ENCODE assay signal across 9 cellular contexts in the genomic region with DNA sequence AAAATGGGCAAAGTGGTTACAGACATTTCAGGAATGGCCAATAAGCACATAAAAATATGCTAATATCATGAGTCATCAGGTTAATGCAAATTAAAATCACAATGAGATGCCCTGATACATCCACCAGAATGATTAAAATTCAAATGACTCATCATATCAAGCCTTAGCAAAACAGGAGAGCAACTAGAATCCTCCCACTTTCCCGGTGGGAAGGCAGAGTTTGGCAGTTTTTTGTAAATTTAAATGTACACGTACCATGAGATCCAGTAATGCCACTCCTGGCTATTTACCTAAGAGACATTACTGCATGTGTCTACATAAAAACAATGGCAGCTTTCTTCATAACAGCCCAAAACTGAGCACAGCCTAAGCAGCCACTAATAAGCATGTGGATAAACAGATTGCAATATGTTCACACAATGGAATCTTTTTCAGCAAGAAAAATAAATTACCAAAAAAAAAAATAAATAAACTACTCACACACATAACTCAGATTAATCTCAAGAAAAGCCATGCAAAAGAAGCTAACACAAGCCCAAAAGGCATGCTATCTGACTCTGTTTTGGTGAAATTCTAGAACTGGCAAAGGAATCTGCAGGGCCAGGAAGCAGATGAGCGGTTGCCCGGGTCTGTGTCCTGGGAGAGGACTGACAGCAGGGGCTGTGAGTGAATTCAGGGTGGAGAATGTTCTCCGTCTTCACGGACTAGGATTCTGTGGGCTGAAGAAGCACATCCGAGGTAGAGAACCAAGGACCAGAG. TPM values are rescaled to one million over a fixed set of nuclear protein-coding genes. Genes with fewer than 3 reads are reported as not detected.
DNase-seq lines count a peak whose midpoint lies in the region; ATAC-seq and TF ChIP-seq lines count a peak whose summit lies in the region.
"Had no signal": no experiment of that assay in that cellular context is flagged by ENCODE, and none has a peak within 500 bp of the region (broad histone marks: within the 10 kb centered on the region; RNA-seq: fewer than 3 reads in every experiment).

No MANE protein-coding gene starts in this region.

- in situ Hi-C loops in HAP-1 (cut with MboI; ENCODE audit: low sequenced_read_pairs) = no loop called here

- H3K27me3 ChIP-seq in HAP-1 (ENCODE audit: low read depth) (no peaks in the 10 kb centered on the region), skeletal muscle satellite cell (ENCODE audit: control insufficient read depth, insufficient read depth, low read length) (no peaks in the 10 kb centered on the region)

- H3K36me3 ChIP-seq in HAP-1 (replicated peaks) (no peaks in the 10 kb centered on the region), skeletal muscle satellite cell (ENCODE audit: insufficient read depth, low read length) (peaks cover 13% of the 10 kb centered on the region)

- H3K9me3 ChIP-seq in HAP-1 (peaks cover 8% of the 10 kb centered on the region), skeletal muscle satellite cell (replicated peaks; ENCODE audit: low read length) (no peaks in the 10 kb centered on the region)

- ATAC-seq in HG03139 (IDR thresholded peaks at IDR 0.05; ENCODE audit: unreplicated experiment) = no peak
- no peak for ATAC-seq in GM18907 (IDR thresholded peaks at IDR 0.05; ENCODE audit: unreplicated experiment)

- H3K4me1 ChIP-seq in HAP-1 (peaks cover 51% of the 10 kb centered on the region), skeletal muscle satellite cell (ENCODE audit: control insufficient read depth, insufficient read depth, low read length) (peaks cover 51% of the 10 kb centered on the region)

- peak overlapping the region; percentile 73 for H3K27ac ChIP-seq in RWPE1

- no peak overlapping the region for H3K4me3 ChIP-seq in HAP-1
- no peak overlapping the region for H3K4me3 ChIP-seq in fibroblast of mammary gland (ENCODE audit: control insufficient read depth, low read depth, low read length)
- H3K4me3 ChIP-seq in skeletal muscle satellite cell (ENCODE audit: low read length) = peak overlapping the region; percentile 11

- POLR2A ChIA-PET in RWPE1 (lab: Yijun Ruan, JAX; ENCODE audit: low non-redundant PET) = no interaction called here

- CTCF ChIA-PET in RWPE1 (lab: Yijun Ruan, JAX) = interaction anchor here (0.7 kb wide), 1 partner anchor 39 kb away, joined by 3 read pairs; no protein-coding TSS in a partner anchor

- H3K9ac ChIP-seq in skeletal muscle satellite cell (ENCODE audit: low read depth, low read length) = peak overlapping the region; percentile 57

- DNase-seq in HAP-1 (ENCODE audit: low spot score in 2 of 2) (peak; percentile 41 to 53), RWPE1 (ENCODE audit: low spot score) (peak; percentile 64), fibroblast of mammary gland (ENCODE audit: low read depth) (peak; percentile 94), islet precursor cell (no peak)
- no peak for DNase-seq in stimulated activated naive CD4-positive, alpha-beta T cell treated with Interleukin-2 at 50 U/mL for 16 hours (lab: John Stamatoyannopoulos, UW)
- DNase-seq: activated CD4-positive, alpha-beta T cell treated with anti-CD3 and anti-CD28 coated beads for 4 hours had no signal

- no peak for TF ChIP-seq CTCF in RWPE1 (conservative IDR thresholded peaks at IDR 0.05; ENCODE audit: low read depth)
- TF ChIP-seq CTCF in fibroblast of mammary gland (conservative IDR thresholded peaks at IDR 0.05; ENCODE audit: control insufficient read depth, insufficient read depth, low read depth, low read length) = no peak

- H3K4me2 ChIP-seq in skeletal muscle satellite cell (ENCODE audit: low read length) = peak overlapping the region; percentile 66

RNA-seq across cellular contexts. Expression of a gene that starts 48.8 kb away (rescaled TPM):
- total RNA-seq in skeletal muscle satellite cell (2012; rRNA removed) = 16.5 and 19.9 TPM in 2 replicates

Comparison
In these comparisons a context has a peak if more than half of its experiments do, and no peak if none do; other contexts are left out.
1. DNase-seq: peak in HAP-1 (2 of 2), RWPE1 (single experiment) and fibroblast of mammary gland (single experiment); none in islet precursor cell (single experiment) and stimulated activated naive CD4-positive, alpha-beta T cell treated with Interleukin-2 at 50 U/mL for 16 hours (single experiment).